In genomic region chr12:84596276-84596675, GRCh38 we compare ENCODE assay signal across 22 cellular contexts.
"Had no signal": no experiment of that assay in that cellular context is flagged by ENCODE, and none has a peak within 500 bp of the region (broad histone marks: within the 10 kb centered on the region; RNA-seq: fewer than 3 reads in every experiment).

No MANE protein-coding gene starts in this region.

- ATAC-seq: foreskin keratinocyte; heart right ventricle; naive thymus-derived CD4-positive, alpha-beta T cell; pancreas; sciatic nerve; stimulated activated effector memory CD8-positive, alpha-beta T cell treated with anti-CD3 and anti-CD28 coated beads, Interleukin-12 subunit alpha, Interleukin-12 subunit beta, amount 100 ng/mL, for 72 hours; stimulated activated naive CD8-positive, alpha-beta T cell treated with anti-CD3 and anti-CD28 coated beads, Interleukin-15, amount 100 ng/mL, for 72 hours had no signal

- H3K9me3 ChIP-seq: esophagus muscularis mucosa, pancreas, prostate gland, uterus had no signal

- H3K27me3 ChIP-seq: esophagus muscularis mucosa, foreskin keratinocyte, heart right ventricle, pancreas, uterus had no signal

- H3K4me3 ChIP-seq: esophagus muscularis mucosa, heart right ventricle, pancreas, prostate gland, skin epidermis, uterus had no signal

- DNase-seq: activated CD4-positive, alpha-beta T cell treated with anti-CD3 and anti-CD28 coated beads for 4 hours; activated CD4-positive, alpha-beta T cell treated with anti-CD3 and anti-CD28 coated beads, Interleukin-2, amount 50 U/mL, for 4 hours; activated effector memory CD4-positive, alpha-beta T cell treated with Interleukin-2 at 50 U/mL for 16 hours; activated naive CD4-positive, alpha-beta T cell treated with Interleukin-2 at 50 U/mL for 16 hours; activated T-cell treated with anti-CD3 and anti-CD28 coated beads for 4 hours; anterior cingulate cortex; foreskin keratinocyte; heart right ventricle; naive thymus-derived CD4-positive, alpha-beta T cell; nucleus accumbens; pancreas; retina; stimulated activated CD4-positive, alpha-beta T cell treated with anti-CD3 and anti-CD28 coated beads, Interleukin-12 subunit alpha, Interleukin-12 subunit beta, amount 100 ng/mL, for 4 hours; stimulated activated CD4-positive, alpha-beta T cell treated with anti-CD3 and anti-CD28 coated beads, Interleukin-4, amount 100 ng/mL, for 24 hours; stimulated activated naive CD8-positive, alpha-beta T cell treated with anti-CD3 and anti-CD28 coated beads, Interleukin-15, amount 100 ng/mL, for 72 hours; substantia nigra; uterus had no signal

- H3K4me1 ChIP-seq: esophagus muscularis mucosa, foreskin keratinocyte, heart right ventricle, pancreas, prostate gland, uterus had no signal

- H3K27ac ChIP-seq: esophagus muscularis mucosa, foreskin keratinocyte, heart right ventricle, pancreas, prostate gland, skin epidermis, uterus had no signal

- H3K36me3 ChIP-seq: esophagus muscularis mucosa, heart right ventricle, pancreas, prostate gland, uterus had no signal
